In genomic region chr9:136825295-136826187, GRCh38 we compare ENCODE assay signal across 20 cellular contexts. TPM values are rescaled to one million over a fixed set of nuclear protein-coding genes. Genes with fewer than 3 reads are reported as not detected.
DNase-seq lines count a peak whose midpoint lies in the region; ATAC-seq, FAIRE-seq and TF ChIP-seq lines count a peak whose summit lies in the region.
"Had no signal": no experiment of that assay in that cellular context is flagged by ENCODE, and none has a peak within 500 bp of the region (broad histone marks: within the 10 kb centered on the region; RNA-seq: fewer than 3 reads in every experiment).

No MANE protein-coding gene starts in this region.

- TF ChIP-seq CTCF in pancreas (IDR thresholded peaks at IDR 0.05) (no peak), HFFc6 (IDR thresholded peaks at IDR 0.05) (no peak)

- H3K4me3 ChIP-seq in pancreas = no peak overlapping the region

- H3K9me3 Mint-ChIP-seq in HFFc6 = no peaks in the 10 kb centered on the region

- H3K9me3 ChIP-seq in pancreas = no peaks in the 10 kb centered on the region

- 92 to 95% methylated on average over 39 to 44 of the region's 44 CpGs for WGBS in pancreas, 2 donors

- H3K27ac ChIP-seq in caudate nucleus (ENCODE audit: low read depth, low read length) (peak overlapping the region; percentile 8), pancreas (no peak overlapping the region)
- H3K27ac ChIP-seq: 22Rv1, C4-2B had no signal

- H3K27me3 ChIP-seq in pancreas = no peaks in the 10 kb centered on the region

- peak; percentile 46 for DNase-seq in Right ventricle myocardium inferior (ENCODE audit: missing footprints)
- no peak for DNase-seq in left cardiac atrium
- peak in 1 of 61 donors; percentile 30 for DNase-seq in caudate nucleus (lab: John Stamatoyannopoulos, UW)
- peak in 5 of 6 donors; percentile 7 to 67 (median 36) for DNase-seq in pancreas
- no peak for DNase-seq in HFFc6
- DNase-seq: AML-193, DMS79, NCI-H1417, NCI-H187, NCI-H2107, NCI-H2227 treated with DMSO at 0.1 percent for 48 hours, NCI-H510A treated with DMSO at 0.1 percent for 48 hours, NCI-H774, SHP77 had no signal

- peaks cover 0 to 16% (median 6%) of the 10 kb centered on the region in 3 donors for H3K4me1 ChIP-seq in pancreas

- ATAC-seq in Right ventricle myocardium inferior (no peak), left cardiac atrium (no peak), pancreas (no peak), HG03521 (IDR thresholded peaks at IDR 0.05; ENCODE audit: unreplicated experiment) (no peak)

- H3K4me1 Mint-ChIP-seq in HFFc6 (ENCODE audit: low read depth) = peaks cover 7% of the 10 kb centered on the region

- intact Hi-C loops in Right ventricle myocardium inferior (cut with DNase I) (no loop called here), left cardiac atrium (cut with DNase I) (no loop called here), pancreas (cut with DNase I) (no loop called here)

- no peak overlapping the region for H3K4me3 Mint-ChIP-seq in HFFc6

- H3K27me3 Mint-ChIP-seq in HFFc6 (ENCODE audit: insufficient read depth) = no peaks in the 10 kb centered on the region; the same call in none of the 2 replicates

- H3K36me3 ChIP-seq in pancreas = peaks cover 0 to 30% (median 8%) of the 10 kb centered on the region in 3 donors

- peaks cover 6% of the 10 kb centered on the region; the same call in 1 of the 2 replicates for H3K36me3 Mint-ChIP-seq in HFFc6 (ENCODE audit: low read depth)

- no peak for FAIRE-seq in pancreas (lab: Jason Lieb, UNC)
- FAIRE-seq: RCC 7860 had no signal

- no peak overlapping the region for H3K27ac Mint-ChIP-seq in HFFc6

RNA-seq across cellular contexts. Expression of gene AJM1, which starts 16.7 kb away (rescaled TPM):
- total RNA-seq in Right ventricle myocardium inferior (8.6 TPM), left cardiac atrium (1 to 10 TPM; 5.0 to 9.6 TPM), pancreas (1 to 10 TPM; 2.9 to 5.5 (median 4.2) TPM)
- 10 to 100 TPM in 1 of 2 donors, 1 to 10 TPM in 1; 9.0 to 11.7 TPM for polyA plus RNA-seq in pancreas
- total RNA-seq in HFFc6 (2021; fragmentation: NEBNext Ultra II Directional; extraction: Animal tissue kit (Norgen Biotek cat#: 25700)) = 1 to 10 TPM; 4.5 to 8.0 (median 5.3) TPM

RNA-seq across cellular contexts. Expression of gene RABL6, which starts 17.8 kb away (rescaled TPM):
- 69.5 TPM for total RNA-seq in Right ventricle myocardium inferior
- 10 to 100 TPM; 61.6 to 71.4 TPM for total RNA-seq in left cardiac atrium
- 10 to 100 TPM; 50.7 to 76.5 (median 60.4) TPM for total RNA-seq in pancreas
- polyA plus RNA-seq in pancreas = 100 to 1,000 TPM in 1 of 2 donors, 10 to 100 TPM in 1; 98.0 to 119 TPM
- total RNA-seq in HFFc6 (2021; fragmentation: NEBNext Ultra II Directional; extraction: Animal tissue kit (Norgen Biotek cat#: 25700)) = 10 to 100 TPM; 77.8 to 87.7 (median 84.0) TPM

RNA-seq across cellular contexts. Expression of gene PHPT1, which starts 23.7 kb away (rescaled TPM):
- total RNA-seq in Right ventricle myocardium inferior (358 TPM), left cardiac atrium (100 to 1,000 TPM; 184 to 189 TPM), pancreas (10 to 100 TPM; 75.2 to 95.5 (median 79.0) TPM)
- 100 to 1,000 TPM; 180 to 189 TPM for polyA plus RNA-seq in pancreas
- 100 to 1,000 TPM; 156 to 181 (median 169) TPM for total RNA-seq in HFFc6 (2021; fragmentation: NEBNext Ultra II Directional; extraction: Animal tissue kit (Norgen Biotek cat#: 25700))

RNA-seq across cellular contexts. Expression of gene MAMDC4, which starts 26.6 kb away (rescaled TPM):
- total RNA-seq in Right ventricle myocardium inferior (12.8 TPM), left cardiac atrium (1 to 10 TPM; 3.7 to 8.4 TPM), pancreas (10 to 100 TPM in 1 of 6 donors, 1 to 10 TPM in 5; 3.0 to 13.3 (median 4.8) TPM)
- 10 to 100 TPM; 28.7 to 38.6 TPM for polyA plus RNA-seq in pancreas
- total RNA-seq in HFFc6 (2021; fragmentation: NEBNext Ultra II Directional; extraction: Animal tissue kit (Norgen Biotek cat#: 25700)) = 1 to 10 TPM; 2.3 to 3.4 (median 3.0) TPM

RNA-seq across cellular contexts. Expression of gene CCDC183, which starts 29.4 kb away (rescaled TPM):
- 1.6 TPM for total RNA-seq in Right ventricle myocardium inferior
- 1 to 10 TPM; 1.1 to 1.6 TPM for total RNA-seq in left cardiac atrium
- total RNA-seq in pancreas = 1 to 10 TPM; 2.4 to 5.5 (median 2.9) TPM
- 10 to 100 TPM in 1 of 2 donors, 1 to 10 TPM in 1; 9.2 to 10.7 TPM for polyA plus RNA-seq in pancreas
- total RNA-seq in HFFc6 (2021; fragmentation: NEBNext Ultra II Directional; extraction: Animal tissue kit (Norgen Biotek cat#: 25700)) = under 1 TPM; 0.25 to 0.87 (median 0.34) TPM
- total RNA-seq: H4, M059J had no signal

Comparison
In these comparisons a context has a peak if more than half of its experiments do, and no peak if none do; other contexts are left out.
1. DNase-seq: peak in Right ventricle myocardium inferior (single experiment) and pancreas (5 of 6); none in left cardiac atrium (single experiment) and HFFc6 (single experiment).